ENCODE assay signal across 2 cellular contexts in the genomic region with DNA sequence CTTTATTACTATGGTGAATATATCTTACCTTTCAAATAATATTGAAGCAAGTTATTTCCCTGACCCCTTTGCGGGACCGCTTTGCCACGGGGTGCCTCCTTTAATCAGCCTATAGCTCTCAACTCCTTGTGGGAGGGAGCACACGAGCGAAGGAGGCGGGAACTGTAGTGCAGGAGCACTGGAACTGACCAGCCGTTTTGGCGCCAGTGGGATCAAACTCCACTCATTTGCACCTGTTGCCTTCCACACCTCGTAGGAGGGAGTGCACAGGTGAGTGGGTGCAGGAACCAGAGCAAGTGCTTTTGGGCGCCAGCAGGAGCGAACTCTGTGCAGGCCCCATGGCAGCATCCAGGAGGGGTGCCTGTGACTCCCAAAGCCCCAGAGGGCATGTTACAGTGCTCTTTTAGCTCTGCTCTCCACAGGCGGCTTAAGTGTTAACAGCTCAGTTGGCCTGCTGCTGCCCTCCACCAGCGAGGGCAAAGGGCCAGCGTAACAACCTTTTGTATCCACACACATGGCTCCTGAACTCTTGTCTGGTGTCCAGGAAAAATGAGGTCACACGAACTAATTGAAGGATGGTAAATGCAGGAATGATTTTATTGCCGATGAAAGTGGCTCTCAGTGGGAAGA.
TF ChIP-seq lines count a peak whose summit lies in the region.

No MANE protein-coding gene starts in this region.

TF ChIP-seq in liver, 16 proteins besides CTCF, POLR2A, EP300 and RAD21 (continued from another document):
- TF ChIP-seq REST (IDR thresholded peaks at IDR 0.05) (peak; percentile 12), ZBTB33 (IDR thresholded peaks at IDR 0.05) (peak; percentile 42), YY1 (IDR thresholded peaks at IDR 0.05) (peak; percentile 75), FOXA1 (IDR thresholded peaks at IDR 0.05) (no peak), FOXA2 (IDR thresholded peaks at IDR 0.05) (peak; percentile 61)

TF ChIP-seq in HepG2, 621 proteins besides CTCF, POLR2A, EP300 and RAD21 (continued from another document):
- TF ChIP-seq ZNF674 (CRISPR knock-in tag; IDR thresholded peaks at IDR 0.05; ENCODE audit: low read depth): no peak
- no peak for TF ChIP-seq SNAPC5 (CRISPR knock-in tag; IDR thresholded peaks at IDR 0.05; ENCODE audit: borderline replicate concordance)
- TF ChIP-seq ZNF24 (IDR thresholded peaks at IDR 0.05): no peak
- TF ChIP-seq ZNF788 (CRISPR knock-in tag; IDR thresholded peaks at IDR 0.05; ENCODE audit: borderline replicate concordance): no peak
- no peak for TF ChIP-seq ZNF616 (CRISPR knock-in tag; IDR thresholded peaks at IDR 0.05; ENCODE audit: low read depth)
- no peak for TF ChIP-seq RORA (CRISPR knock-in tag; IDR thresholded peaks at IDR 0.05)
- no peak for TF ChIP-seq MAFG (CRISPR knock-in tag; IDR thresholded peaks at IDR 0.05)
- no peak for TF ChIP-seq PHF5A (CRISPR knock-in tag; IDR thresholded peaks at IDR 0.05; ENCODE audit: low read depth, unreplicated experiment)
- TF ChIP-seq REST (IDR thresholded peaks at IDR 0.05; ENCODE audit: borderline replicate concordance in 1 of 2, low read depth in 1 of 2, low read length in 2 of 2): no peak
- TF ChIP-seq FOXC1 (CRISPR knock-in tag; IDR thresholded peaks at IDR 0.05; ENCODE audit: borderline replicate concordance): no peak
- no peak for TF ChIP-seq NR0B2 (CRISPR knock-in tag; IDR thresholded peaks at IDR 0.05)
- no peak for TF ChIP-seq IRF9 (CRISPR knock-in tag; IDR thresholded peaks at IDR 0.05; ENCODE audit: borderline replicate concordance)
